Comparison of ENCODE assay signal across 1 cellular context in genomic region chr20:36823126-36823525, GRCh38.
TF ChIP-seq lines count a peak whose summit lies in the region.

No MANE protein-coding gene starts in this region.

TF ChIP-seq in GM23338, 12 proteins besides CTCF, POLR2A, EP300 and RAD21 (continued from another document):
- TF ChIP-seq ZNF462 (CRISPR knock-in tag; IDR thresholded peaks at IDR 0.05) (no peak), REST (IDR thresholded peaks at IDR 0.05; ENCODE audit: unreplicated experiment) (no peak), STAT1 (IDR thresholded peaks at IDR 0.05; ENCODE audit: unreplicated experiment) (no peak), EZH2phosphoT487 (IDR thresholded peaks at IDR 0.05; ENCODE audit: unreplicated experiment) (no peak), JUNB (IDR thresholded peaks at IDR 0.05; ENCODE audit: unreplicated experiment) (no peak), CREB1 (CRISPR knock-in tag; IDR thresholded peaks at IDR 0.05; ENCODE audit: low read depth) (no peak), EZH2 (IDR thresholded peaks at IDR 0.05; ENCODE audit: low read depth, unreplicated experiment) (no peak), ZNF114 (CRISPR knock-in tag; IDR thresholded peaks at IDR 0.05) (no peak), NANOG (IDR thresholded peaks at IDR 0.05; ENCODE audit: borderline replicate concordance) (no peak)
